In the genomic region with DNA sequence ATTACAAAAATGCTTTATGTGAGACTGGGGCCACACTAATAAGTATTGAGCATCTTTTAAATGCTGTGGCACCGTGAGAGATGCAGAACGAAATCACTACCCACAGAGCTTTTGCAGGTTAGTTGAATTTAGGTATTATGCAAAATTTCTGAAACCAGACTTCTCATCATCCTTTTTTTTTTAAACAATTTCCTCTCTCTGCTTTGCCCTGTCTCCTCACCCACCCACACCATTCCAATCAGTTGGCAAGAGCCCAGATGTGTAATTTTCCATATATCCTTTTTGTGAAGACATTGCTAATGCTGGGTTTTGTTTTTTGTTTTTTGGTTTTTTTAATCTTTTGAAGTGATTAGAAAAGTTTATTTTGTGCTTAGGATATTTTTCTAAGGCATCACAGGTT, we compare ENCODE assay signal across 8 cellular contexts. TPM values are rescaled to one million over a fixed set of nuclear protein-coding genes. Genes with fewer than 3 reads are reported as not detected.
DNase-seq lines count a peak whose midpoint lies in the region; ATAC-seq and TF ChIP-seq lines count a peak whose summit lies in the region.

No MANE protein-coding gene starts in this region.

- peaks cover 10% of the 10 kb centered on the region for H3K4me1 Mint-ChIP-seq in endothelial cell (ENCODE audit: unreplicated experiment)

- H3K79me2 ChIP-seq in OCI-LY1 (ENCODE audit: insufficient read depth, low read length) (peaks cover 16% of the 10 kb centered on the region), parathyroid adenoma (peaks cover 2% of the 10 kb centered on the region)

- TF ChIP-seq CTCF in OCI-LY1 (IDR thresholded peaks at IDR 0.05; ENCODE audit: low read length) (no peak), endothelial cell (IDR thresholded peaks at IDR 0.05; ENCODE audit: unreplicated experiment) (no peak), parathyroid adenoma (IDR thresholded peaks at IDR 0.05) (no peak)

- no peak overlapping the region for H3K27ac Mint-ChIP-seq in endothelial cell (ENCODE audit: unreplicated experiment)

- no peaks in the 10 kb centered on the region for H4K20me1 ChIP-seq in OCI-LY1 (ENCODE audit: insufficient read depth, low read length)

- H3K36me3 ChIP-seq in OCI-LY1 (ENCODE audit: insufficient read depth, low read length) (peaks cover 19% of the 10 kb centered on the region; the same call in 1 of the 2 replicates), parathyroid adenoma (ENCODE audit: control insufficient read depth, insufficient read depth, low read length) (no peaks in the 10 kb centered on the region)

- H3K4me3 ChIP-seq in OCI-LY1 (ENCODE audit: low read depth, low read length, poor library complexity, severe bottlenecking): peak overlapping the region; percentile 85
- H3K4me3 ChIP-seq in parathyroid adenoma (ENCODE audit: low read depth, low read length): peak overlapping the region; percentile 76

- H3K27me3 Mint-ChIP-seq in endothelial cell (ENCODE audit: unreplicated experiment): no peaks in the 10 kb centered on the region

- DNase-seq in Daoy (ENCODE audit: low read depth) (peak; percentile 21), endothelial cell (ENCODE audit: low spot score) (no peak), SIG-M5 treated with dmso at 0.1 percent for 504 hours (lab: John Stamatoyannopoulos, UW; ENCODE audit: unreplicated experiment) (no peak)

- peak overlapping the region; percentile 86 for H3K9ac ChIP-seq in OCI-LY1 (ENCODE audit: low read length)
- H3K9ac ChIP-seq in parathyroid adenoma: no peak overlapping the region

- H3K27ac ChIP-seq in OCI-LY1 (ENCODE audit: low read depth, low read length, poor library complexity, severe bottlenecking): no peak overlapping the region
- H3K27ac ChIP-seq in parathyroid adenoma: no peak overlapping the region

- H3K4me3 Mint-ChIP-seq in endothelial cell (ENCODE audit: unreplicated experiment): peak overlapping the region; percentile 99

- H3K9me3 Mint-ChIP-seq in endothelial cell (ENCODE audit: unreplicated experiment): no peaks in the 10 kb centered on the region

- H3F3A ChIP-seq in OCI-LY1 (ENCODE audit: insufficient read depth, low read length): 0 out of 2 replicates have a peak, but pooled peaks cover 4% of the 10 kb centered on the region

- H2AFZ ChIP-seq in OCI-LY1 (ENCODE audit: low read length) (no peak overlapping the region), parathyroid adenoma (no peak overlapping the region)

- no peaks in the 10 kb centered on the region for H3K36me3 Mint-ChIP-seq in endothelial cell (ENCODE audit: low read depth, unreplicated experiment)

- peak overlapping the region; percentile 83 for H3K4me2 ChIP-seq in OCI-LY1 (ENCODE audit: low read length)
- H3K4me2 ChIP-seq in parathyroid adenoma (ENCODE audit: low read length): peak overlapping the region; percentile 84

- no peak for ATAC-seq in HG03354 (IDR thresholded peaks at IDR 0.05; ENCODE audit: poor library complexity, severe bottlenecking, unreplicated experiment)
- ATAC-seq in GM18517 (IDR thresholded peaks at IDR 0.05; ENCODE audit: unreplicated experiment): no peak
- ATAC-seq in GM18511 (IDR thresholded peaks at IDR 0.05; ENCODE audit: unreplicated experiment): no peak

- H3K9me3 ChIP-seq in OCI-LY1 (ENCODE audit: low read length) (no peaks in the 10 kb centered on the region), parathyroid adenoma (ENCODE audit: control insufficient read depth, low read length) (no peaks in the 10 kb centered on the region)

- no peaks in the 10 kb centered on the region for H3K9me2 ChIP-seq in OCI-LY1 (ENCODE audit: low read depth, low read length)

- H3K27me3 ChIP-seq in OCI-LY1 (ENCODE audit: insufficient read depth, low read length) (no peaks in the 10 kb centered on the region), parathyroid adenoma (ENCODE audit: control insufficient read depth, insufficient read depth, low read length) (no peaks in the 10 kb centered on the region)

- H3K4me1 ChIP-seq in OCI-LY1 (ENCODE audit: insufficient read depth, low read length, severe bottlenecking) (peaks cover 20% of the 10 kb centered on the region), parathyroid adenoma (peaks cover 5% of the 10 kb centered on the region)

RNA-seq across cellular contexts. Expression of gene YAE1, which starts 1.1 kb away (rescaled TPM):
- 73.8 and 74.5 TPM in 2 replicates for total RNA-seq in Daoy (2014; rRNA removed; shearing (Covaris generic))
- total RNA-seq in endothelial cell (ENCODE audit: unreplicated experiment): 13.4 TPM

RNA-seq across cellular contexts. Expression of gene RALA, which starts 56.1 kb away (rescaled TPM):
- total RNA-seq in Daoy (2014; rRNA removed; shearing (Covaris generic)): 12.2 and 15.6 TPM in 2 replicates
- 202 TPM for total RNA-seq in endothelial cell (ENCODE audit: unreplicated experiment)

Comparison
In these comparisons a context has a peak if more than half of its experiments do, and no peak if none do; other contexts are left out.
1. RNA of gene RALA, which starts 56.1 kb away (total RNA-seq): 202 TPM in endothelial cell (single experiment); 12.2 to 15.6 TPM in Daoy; every median in the first group is over 10 times any median in the second.